1 cellular context compared by ENCODE assay signal in genomic region chr21:35481005-35481404, GRCh38.
TF ChIP-seq lines count a peak whose summit lies in the region.

No MANE protein-coding gene starts in this region.

TF ChIP-seq in K562, 482 proteins besides CTCF, POLR2A, EP300 and RAD21 (continued from another document):
- TF ChIP-seq PRDM10 (IDR thresholded peaks at IDR 0.05; ENCODE audit: partially characterized antibody) (peak; percentile 47), TRIM24 (IDR thresholded peaks at IDR 0.05) (peak in 1 of 2 experiments; percentile 32; a peak in 1 of 4 replicates), TEAD4 (IDR thresholded peaks at IDR 0.05; ENCODE audit: low read length) (peak; percentile 26; the same call in 1 of the 2 replicates), TEAD4 (CRISPR knock-in tag; IDR thresholded peaks at IDR 0.05; ENCODE audit: borderline replicate concordance) (no peak), ID3 (CRISPR knock-in tag; IDR thresholded peaks at IDR 0.05) (no peak), ID3 (tag; IDR thresholded peaks at IDR 0.05) (peak; percentile 55; the same call in 1 of the 2 replicates), ZNF239 (CRISPR knock-in tag; IDR thresholded peaks at IDR 0.05) (no peak), TAF1 (IDR thresholded peaks at IDR 0.05; ENCODE audit: control insufficient read depth, extremely low read depth, insufficient read depth, low read length, severe bottlenecking) (no peak), DMBX1 (CRISPR knock-in tag; IDR thresholded peaks at IDR 0.05; ENCODE audit: borderline replicate concordance) (peak; percentile 81), ZNF24 (IDR thresholded peaks at IDR 0.05) (0 out of 2 replicates have a peak, but pooled peaks have one; percentile 16), MXD1 (CRISPR knock-in tag; IDR thresholded peaks at IDR 0.05; ENCODE audit: borderline replicate concordance, poor library complexity, severe bottlenecking) (no peak), CHCHD3 (CRISPR knock-in tag; IDR thresholded peaks at IDR 0.05) (no peak), NR2C1 (IDR thresholded peaks at IDR 0.05) (peak; percentile 78), NR2C1 (tag; IDR thresholded peaks at IDR 0.05) (peak; percentile 82), ZNF586 (CRISPR knock-in tag; conservative IDR thresholded peaks at IDR 0.05) (no peak), BCL6 (CRISPR knock-in tag; IDR thresholded peaks at IDR 0.05) (no peak), PKNOX1 (IDR thresholded peaks at IDR 0.05) (0 out of 2 replicates have a peak, but pooled peaks have one; percentile 12), BCOR (IDR thresholded peaks at IDR 0.05) (no peak), HSF4 (CRISPR knock-in tag; IDR thresholded peaks at IDR 0.05; ENCODE audit: borderline replicate concordance) (no peak), KLF16 (IDR thresholded peaks at IDR 0.05) (no peak), ARID3B (CRISPR knock-in tag; IDR thresholded peaks at IDR 0.05; ENCODE audit: borderline replicate concordance) (0 out of 2 replicates have a peak, but pooled peaks have one; percentile 81), TCF15 (CRISPR knock-in tag; IDR thresholded peaks at IDR 0.05) (no peak), E2F1 (CRISPR knock-in tag; IDR thresholded peaks at IDR 0.05) (no peak), GTF2B (IDR thresholded peaks at IDR 0.05; ENCODE audit: extremely low read depth, insufficient read length) (no peak), ARID1B (IDR thresholded peaks at IDR 0.05) (0 out of 2 replicates have a peak, but pooled peaks have one; percentile 28), ZNF584 (CRISPR knock-in tag; IDR thresholded peaks at IDR 0.05; ENCODE audit: low read depth) (no peak), CBFA2T2 (conservative IDR thresholded peaks at IDR 0.05) (peak; percentile 21; the same call in 1 of the 2 replicates), PCBP1 (IDR thresholded peaks at IDR 0.05; ENCODE audit: low read depth, low read length, poor library complexity, severe bottlenecking) (no peak), RHOXF2B (CRISPR knock-in tag; conservative IDR thresholded peaks at IDR 0.05) (0 out of 2 replicates have a peak, but pooled peaks have one; percentile 63), SMAD4 (CRISPR knock-in tag; conservative IDR thresholded peaks at IDR 0.05) (peak; percentile 71), ETS2 (tag; IDR thresholded peaks at IDR 0.05; ENCODE audit: borderline replicate concordance, poor library complexity, severe bottlenecking) (no peak), TRIM28 (IDR thresholded peaks at IDR 0.05) (no peak), STAT6 (CRISPR knock-in tag; IDR thresholded peaks at IDR 0.05) (no peak), NR2C2 (CRISPR knock-in tag; IDR thresholded peaks at IDR 0.05) (no peak), NR2C2 (tag; IDR thresholded peaks at IDR 0.05) (peak; percentile 55), KLF6 (CRISPR knock-in tag; IDR thresholded peaks at IDR 0.05; ENCODE audit: borderline replicate concordance) (peak; percentile 58; the same call in 1 of the 2 replicates), DPF2 (IDR thresholded peaks at IDR 0.05) (0 out of 2 replicates have a peak, but pooled peaks have one; percentile 23), CBFA2T3 (IDR thresholded peaks at IDR 0.05) (peak; percentile 50), MEIS2 (IDR thresholded peaks at IDR 0.05; ENCODE audit: partially characterized antibody) (peak; percentile 55), ZNF3 (CRISPR knock-in tag; IDR thresholded peaks at IDR 0.05) (no peak), CBX1 (IDR thresholded peaks at IDR 0.05; ENCODE audit: low read depth) (no peak), SMARCA4 (IDR thresholded peaks at IDR 0.05) (0 out of 2 replicates have a peak, but pooled peaks have one; percentile 16)
